14 cellular contexts compared by ENCODE assay signal in genomic region chr20:33832113-33832853, GRCh38. TPM values are rescaled to one million over a fixed set of nuclear protein-coding genes. Genes with fewer than 3 reads are reported as not detected.
DNase-seq lines count a peak whose midpoint lies in the region; ATAC-seq and TF ChIP-seq lines count a peak whose summit lies in the region.
"Had no signal": no experiment of that assay in that cellular context is flagged by ENCODE, and none has a peak within 500 bp of the region (broad histone marks: within the 10 kb centered on the region; RNA-seq: fewer than 3 reads in every experiment).

No MANE protein-coding gene starts in this region.

- DNase-seq in RWPE2 (ENCODE audit: low spot score): peak; percentile 70
- peak; percentile 52 for DNase-seq in ecto neural progenitor cell (ENCODE audit: low spot score)
- peak; percentile 35 for DNase-seq in medulla oblongata (ENCODE audit: extremely low spot score)
- DNase-seq in stimulated activated naive CD8-positive, alpha-beta T cell treated with anti-CD3 and anti-CD28 coated beads, Interleukin-15, Interleukin-2, amounts not matched to agents 100 U/mL and 50 U/mL, for 24 hours: no peak
- DNase-seq in natural killer cell treated with Interleukin-12 subunit alpha and Interleukin-12 subunit beta and Interleukin-15 and Interleukin-18, amount 100 ng/mL, for 72 hours (ENCODE audit: low spot score): no peak
- DNase-seq in NCI-H128 (lab: John Stamatoyannopoulos, UW; ENCODE audit: unreplicated experiment): no peak
- DNase-seq: activated CD4-positive, alpha-beta memory T cell treated with anti-CD3 and anti-CD28 coated beads, Interleukin-2, amount 10 ng/mL, durations not matched to agents 7 days and 5 days; activated naive CD4-positive, alpha-beta T cell treated with anti-CD3 and anti-CD28 coated beads, Interleukin-2, amount 50 U/mL, for 16 hours; KG1; mesendoderm; NCI-H345; stimulated activated naive B cell treated with anti-CD40 and anti-IgM and Interleukin-4, amounts not matched to agents 10 μg/mL and 1 μg/mL and 100 μg/mL, for 72 hours had no signal

- H3K27ac ChIP-seq in RWPE2 (ENCODE audit: poor library complexity, severe bottlenecking) (no peak overlapping the region), stomach smooth muscle (ENCODE audit: low read length) (peak overlapping the region; percentile 49)

- no peak overlapping the region for H3K4me3 Mint-ChIP-seq in natural killer cell treated with Interleukin-12 subunit alpha and Interleukin-12 subunit beta and Interleukin-15 and Interleukin-18, amount 100 ng/mL, for 72 hours
- H3K4me3 Mint-ChIP-seq: activated CD4-positive, alpha-beta memory T cell treated with anti-CD3 and anti-CD28 coated beads, Interleukin-2, amount 10 ng/mL, durations not matched to agents 7 days and 5 days; stimulated activated naive B cell treated with anti-CD40 and anti-IgM and Interleukin-4, amounts not matched to agents 10 μg/mL and 1 μg/mL and 100 μg/mL, for 72 hours had no signal

- H3K4me3 ChIP-seq in RWPE2 (ENCODE audit: severe bottlenecking) (no peak overlapping the region), stomach smooth muscle (ENCODE audit: low read length in 2 of 2) (peak overlapping the region; percentile 36 to 40)

- peaks cover 49 to 71% of the 10 kb centered on the region in 2 donors for H3K4me1 Mint-ChIP-seq in natural killer cell treated with Interleukin-12 subunit alpha and Interleukin-12 subunit beta and Interleukin-15 and Interleukin-18, amount 100 ng/mL, for 72 hours (ENCODE audit: low read depth in 2 of 2)

- H3K9me3 ChIP-seq in RWPE2 (ENCODE audit: severe bottlenecking) (no peaks in the 10 kb centered on the region), stomach smooth muscle (ENCODE audit: control insufficient read depth in 2 of 2, low read length in 2 of 2) (no peaks in the 10 kb centered on the region)

- no peak for TF ChIP-seq CTCF in RWPE2 (IDR thresholded peaks at IDR 0.05; ENCODE audit: poor library complexity, severe bottlenecking)

- no peaks in the 10 kb centered on the region for H3K27me3 Mint-ChIP-seq in natural killer cell treated with Interleukin-12 subunit alpha and Interleukin-12 subunit beta and Interleukin-15 and Interleukin-18, amount 100 ng/mL, for 72 hours
- H3K27me3 Mint-ChIP-seq: activated CD4-positive, alpha-beta memory T cell treated with anti-CD3 and anti-CD28 coated beads, Interleukin-2, amount 10 ng/mL, durations not matched to agents 7 days and 5 days; stimulated activated naive B cell treated with anti-CD40 and anti-IgM and Interleukin-4, amounts not matched to agents 10 μg/mL and 1 μg/mL and 100 μg/mL, for 72 hours had no signal

- H3K4me1 ChIP-seq in RWPE2 (ENCODE audit: insufficient read depth, poor library complexity, severe bottlenecking) (no peaks in the 10 kb centered on the region), stomach smooth muscle (ENCODE audit: control insufficient read depth, insufficient read depth, low read length) (peaks cover 66% of the 10 kb centered on the region)

- H3K27ac Mint-ChIP-seq in natural killer cell treated with Interleukin-12 subunit alpha and Interleukin-12 subunit beta and Interleukin-15 and Interleukin-18, amount 100 ng/mL, for 72 hours: no peak overlapping the region
- H3K27ac Mint-ChIP-seq: activated CD4-positive, alpha-beta memory T cell treated with anti-CD3 and anti-CD28 coated beads, Interleukin-2, amount 10 ng/mL, durations not matched to agents 7 days and 5 days; stimulated activated naive B cell treated with anti-CD40 and anti-IgM and Interleukin-4, amounts not matched to agents 10 μg/mL and 1 μg/mL and 100 μg/mL, for 72 hours had no signal

- H3K27me3 ChIP-seq in RWPE2 (ENCODE audit: insufficient read depth, poor library complexity, severe bottlenecking): no peaks in the 10 kb centered on the region
- H3K27me3 ChIP-seq in stomach smooth muscle (ENCODE audit: control insufficient read depth in 1 of 2, insufficient read depth in 2 of 2, low read length in 2 of 2): no peaks in the 10 kb centered on the region

- peak overlapping the region in 1 of 2 donors; percentile 44 for H3K9ac ChIP-seq in stomach smooth muscle (ENCODE audit: low read length in 2 of 2)

- ATAC-seq in RWPE2 (ENCODE audit: low read depth) (no peak), HG02852 (IDR thresholded peaks at IDR 0.05; ENCODE audit: unreplicated experiment) (no peak)
- ATAC-seq in stimulated activated naive CD8-positive, alpha-beta T cell treated with anti-CD3 and anti-CD28 coated beads, Interleukin-15, Interleukin-2, amounts not matched to agents 100 U/mL and 50 U/mL, for 24 hours: no peak
- no peak for ATAC-seq in natural killer cell treated with Interleukin-12 subunit alpha and Interleukin-12 subunit beta and Interleukin-15 and Interleukin-18, amount 100 ng/mL, for 72 hours
- ATAC-seq: stimulated activated naive B cell treated with anti-CD40 and anti-IgM and Interleukin-4, amounts not matched to agents 10 μg/mL and 1 μg/mL and 100 μg/mL, for 72 hours had no signal

- H3K9me3 Mint-ChIP-seq in natural killer cell treated with Interleukin-12 subunit alpha and Interleukin-12 subunit beta and Interleukin-15 and Interleukin-18, amount 100 ng/mL, for 72 hours: no peaks in the 10 kb centered on the region
- H3K9me3 Mint-ChIP-seq: activated CD4-positive, alpha-beta memory T cell treated with anti-CD3 and anti-CD28 coated beads, Interleukin-2, amount 10 ng/mL, durations not matched to agents 7 days and 5 days; stimulated activated naive B cell treated with anti-CD40 and anti-IgM and Interleukin-4, amounts not matched to agents 10 μg/mL and 1 μg/mL and 100 μg/mL, for 72 hours had no signal

- H3K36me3 Mint-ChIP-seq in natural killer cell treated with Interleukin-12 subunit alpha and Interleukin-12 subunit beta and Interleukin-15 and Interleukin-18, amount 100 ng/mL, for 72 hours: no peaks in the 10 kb centered on the region

- peaks cover 39% of the 10 kb centered on the region for H3K36me3 ChIP-seq in RWPE2 (ENCODE audit: low read depth)
- no peaks in the 10 kb centered on the region for H3K36me3 ChIP-seq in stomach smooth muscle (ENCODE audit: control insufficient read depth in 2 of 2, insufficient read depth in 2 of 2, low read length in 2 of 2)

RNA-seq across cellular contexts. Expression of gene CHMP4B, which starts 21.1 kb away (rescaled TPM):
- 10 to 100 TPM; 62.3 to 84.5 TPM for total RNA-seq in natural killer cell treated with Interleukin-12 subunit alpha and Interleukin-12 subunit beta and Interleukin-15 and Interleukin-18, amount 100 ng/mL, for 72 hours

Comparison
In these comparisons a context has a peak if more than half of its experiments do, and no peak if none do; other contexts are left out.
1. DNase-seq: peak in RWPE2 (single experiment), ecto neural progenitor cell (single experiment) and medulla oblongata (single experiment); none in stimulated activated naive CD8-positive, alpha-beta T cell treated with anti-CD3 and anti-CD28 coated beads, Interleukin-15, Interleukin-2, amounts not matched to agents 100 U/mL and 50 U/mL, for 24 hours (single experiment), natural killer cell treated with Interleukin-12 subunit alpha and Interleukin-12 subunit beta and Interleukin-15 and Interleukin-18, amount 100 ng/mL, for 72 hours (single experiment) and NCI-H128 (single experiment).